ENCODE assay signal across 22 cellular contexts in the genomic region with DNA sequence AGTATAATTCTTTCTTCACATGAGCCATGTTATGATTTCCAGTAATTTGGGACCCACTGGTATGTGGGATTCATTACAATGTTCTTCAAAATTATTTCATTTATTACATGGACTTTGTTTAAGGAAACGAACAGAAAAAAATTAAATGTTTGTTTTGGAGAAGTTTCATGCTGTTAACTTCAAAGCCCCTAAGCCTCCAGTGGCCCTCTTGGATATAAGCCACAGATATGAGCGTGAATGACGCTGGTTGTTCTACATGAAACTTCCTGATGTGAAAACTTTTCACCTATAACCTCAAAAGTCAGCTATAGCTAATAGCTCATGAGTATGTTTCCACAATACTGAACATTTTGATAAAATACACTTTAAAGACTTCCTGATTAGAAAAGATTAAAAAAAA.
A peak's percentile ranks its signal among the peaks of the same experiment; 100 is the strongest.
DNase-seq lines count a peak whose midpoint lies in the region; ATAC-seq, FAIRE-seq and TF ChIP-seq lines count a peak whose summit lies in the region.
"Had no signal": no experiment of that assay in that cellular context is flagged by ENCODE, and none has a peak within 500 bp of the region (broad histone marks: within the 10 kb centered on the region; RNA-seq: fewer than 3 reads in every experiment).

No MANE protein-coding gene starts in this region.

- peak overlapping the region; percentile 87 to 97 for H3K27ac ChIP-seq in A549
- no peak overlapping the region for H3K27ac ChIP-seq in brain microvascular endothelial cell
- H3K27ac ChIP-seq: C4-2B, PC-9 had no signal

- H3K4me3 ChIP-seq in A549 (no peak overlapping the region), brain microvascular endothelial cell (ENCODE audit: low read depth, low read length) (no peak overlapping the region), fibroblast of pulmonary artery (replicated peaks; ENCODE audit: low read depth, low read length) (no peak overlapping the region)
- H3K4me3 ChIP-seq: MG63, PC-9 had no signal

- no peak for TF ChIP-seq CTCF in A549 (IDR thresholded peaks at IDR 0.05)
- TF ChIP-seq CTCF in brain microvascular endothelial cell (IDR thresholded peaks at IDR 0.05; ENCODE audit: low read depth, low read length, missing control alignments), result no peak
- no peak for TF ChIP-seq CTCF in fibroblast of pulmonary artery (IDR thresholded peaks at IDR 0.05; ENCODE audit: low read length, missing control alignments)

- H3K4me2 ChIP-seq in A549, result peak overlapping the region; percentile 44
- H3K4me2 ChIP-seq: PC-9 had no signal

- CTCF ChIA-PET in A549 (lab: Yijun Ruan, JAX), result interaction anchor here (0.9 to 1.8 kb wide), 4 partner anchors 13 to 179 kb away, joined by 3 to 4 read pairs (median 3); no protein-coding TSS in a partner anchor

- TF ChIP-seq RAD21 in A549 (conservative IDR thresholded peaks at IDR 0.05 in 1 of 2, IDR thresholded peaks at IDR 0.05 in 1 of 2), result 0 out of 5 replicates have a peak, but pooled peaks of 1 of the 2 experiments have one; percentile 12

- TF ChIP-seq POLR2A in A549 (IDR thresholded peaks at IDR 0.05; ENCODE audit: low read length), result no peak

- peak; percentile 70 to 78; a peak in 3 of 5 replicates for TF ChIP-seq EP300 in A549 (IDR thresholded peaks at IDR 0.05)

- FAIRE-seq in A549 (lab: Jason Lieb, UNC), result peak; percentile 54
- FAIRE-seq: H54 had no signal

- in situ Hi-C loops in brain microvascular endothelial cell (cut with HindIII; ENCODE audit: low pct_ligation_motif_present, low sequenced_read_pairs), result no loop called here

- H3K27me3 ChIP-seq in brain microvascular endothelial cell (replicated peaks), result no peaks in the 10 kb centered on the region
- H3K27me3 ChIP-seq: MG63 had no signal

- ATAC-seq in A549, result 0 out of 6 replicates have a peak, but pooled peaks of 1 of the 2 experiments have one; percentile 5

- H3K4me1 ChIP-seq in A549, result peaks cover 100% of the 10 kb centered on the region

- no peaks in the 10 kb centered on the region for H3K9me3 ChIP-seq in A549
- H3K9me3 ChIP-seq: MG63 had no signal

- H3K36me3 ChIP-seq in brain microvascular endothelial cell (replicated peaks), result no peaks in the 10 kb centered on the region
- H3K36me3 ChIP-seq: MG63 had no signal

- POLR2A ChIA-PET in A549 (lab: Yijun Ruan, JAX), result interaction anchor here (0.5 to 1.7 kb wide), 2 partner anchors 11 to 87 kb away, joined by 4 to 8 read pairs; no protein-coding TSS in a partner anchor

- DNase-seq in A549 (ENCODE audit: low read depth in 1 of 2, low spot score in 1 of 2), result peak in 1 of 2 experiments; percentile 80
- peak; percentile 40 for DNase-seq in brain microvascular endothelial cell
- DNase-seq in fibroblast of pulmonary artery (ENCODE audit: low read depth), result peak; percentile 18
- peak; percentile 68 for DNase-seq in pulmonary artery endothelial cell (ENCODE audit: low read depth, low spot score)
- no peak for DNase-seq in kidney glomerular epithelial cell (lab: John Stamatoyannopoulos, UW)
- DNase-seq in NCI-H187 (lab: John Stamatoyannopoulos, UW), result no peak
- no peak for DNase-seq in NCI-H82 treated with DMSO at 0.1 percent for 48 hours (lab: John Stamatoyannopoulos, UW; ENCODE audit: unreplicated experiment)
- DNase-seq: Calu3; CD8-positive, alpha-beta memory T cell; DMS153; EL; GF-D8; Kasumi-1; MG63; NCI-H1417; NCI-H1694 treated with DMSO at 0.1 percent for 48 hours; NCI-H2107; PC-9; RPMI8226; SHP77 had no signal

- WGBS in A549 (ENCODE audit: missing lambda C conversion rate), result 14% methylated on average over 3 of the region's 3 CpGs

TF ChIP-seq in A549, 52 proteins besides CTCF, POLR2A, EP300 and RAD21 (continues in another document):
- TF ChIP-seq ZFP36 (IDR thresholded peaks at IDR 0.05; ENCODE audit: borderline replicate concordance, partially characterized antibody) (no peak), FOSL2 (IDR thresholded peaks at IDR 0.05) (no peak), FOSL2 (CRISPR knock-in tag; IDR thresholded peaks at IDR 0.05) (peak; percentile 6; the same call in 1 of the 2 replicates), HEYL (CRISPR knock-in tag; IDR thresholded peaks at IDR 0.05) (no peak), HOXA7 (CRISPR knock-in tag; IDR thresholded peaks at IDR 0.05) (no peak), JUNB (IDR thresholded peaks at IDR 0.05) (peak; percentile 13; the same call in 1 of the 2 replicates), POLR2AphosphoS2 (conservative IDR thresholded peaks at IDR 0.05; ENCODE audit: low read length) (no peak), CEBPB (IDR thresholded peaks at IDR 0.05) (0 out of 4 replicates have a peak, but pooled peaks of 1 of the 2 experiments have one; percentile 3), CBX2 (IDR thresholded peaks at IDR 0.05; ENCODE audit: borderline replicate concordance, low read depth) (no peak), KDM5A (IDR thresholded peaks at IDR 0.05) (no peak), RNF2 (IDR thresholded peaks at IDR 0.05; ENCODE audit: borderline replicate concordance, low read depth) (no peak), RARB (CRISPR knock-in tag; IDR thresholded peaks at IDR 0.05) (no peak), MAZ (IDR thresholded peaks at IDR 0.05; ENCODE audit: borderline replicate concordance, low read depth, low read length) (no peak), EHMT2 (IDR thresholded peaks at IDR 0.05; ENCODE audit: low read depth) (no peak), NR3C1 (IDR thresholded peaks at IDR 0.05) (no peak), GATA3 (IDR thresholded peaks at IDR 0.05; ENCODE audit: borderline replicate concordance) (peak; percentile 67), EHF (CRISPR knock-in tag; IDR thresholded peaks at IDR 0.05) (no peak; the same call in 1 of the 2 replicates), NFE2L2 (conservative IDR thresholded peaks at IDR 0.05; ENCODE audit: low read length) (no peak), NPAS2 (CRISPR knock-in tag; IDR thresholded peaks at IDR 0.05; ENCODE audit: borderline replicate concordance) (no peak), ZSCAN20 (CRISPR knock-in tag; IDR thresholded peaks at IDR 0.05) (no peak), HDAC2 (IDR thresholded peaks at IDR 0.05) (no peak), BHLHE40 (IDR thresholded peaks at IDR 0.05; ENCODE audit: low read depth, low read length) (no peak), HOXB5 (CRISPR knock-in tag; IDR thresholded peaks at IDR 0.05) (0 out of 2 replicates have a peak, but pooled peaks have one; percentile 11)
- TF ChIP-seq, protein P1, sequence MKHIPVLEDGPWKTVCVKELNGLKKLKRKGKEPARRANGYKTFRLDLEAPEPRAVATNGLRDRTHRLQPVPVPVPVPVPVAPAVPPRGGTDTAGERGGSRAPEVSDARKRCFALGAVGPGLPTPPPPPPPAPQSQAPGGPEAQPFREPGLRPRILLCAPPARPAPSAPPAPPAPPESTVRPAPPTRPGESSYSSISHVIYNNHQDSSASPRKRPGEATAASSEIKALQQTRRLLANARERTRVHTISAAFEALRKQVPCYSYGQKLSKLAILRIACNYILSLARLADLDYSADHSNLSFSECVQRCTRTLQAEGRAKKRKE (CRISPR knock-in tag; IDR thresholded peaks at IDR 0.05; ENCODE audit: low read depth), result no peak
- TF ChIP-seq, protein P2, sequence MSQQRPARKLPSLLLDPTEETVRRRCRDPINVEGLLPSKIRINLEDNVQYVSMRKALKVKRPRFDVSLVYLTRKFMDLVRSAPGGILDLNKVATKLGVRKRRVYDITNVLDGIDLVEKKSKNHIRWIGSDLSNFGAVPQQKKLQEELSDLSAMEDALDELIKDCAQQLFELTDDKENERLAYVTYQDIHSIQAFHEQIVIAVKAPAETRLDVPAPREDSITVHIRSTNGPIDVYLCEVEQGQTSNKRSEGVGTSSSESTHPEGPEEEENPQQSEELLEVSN (IDR thresholded peaks at IDR 0.05; ENCODE audit: borderline replicate concordance, low read depth), result no peak
- TF ChIP-seq, protein P3, sequence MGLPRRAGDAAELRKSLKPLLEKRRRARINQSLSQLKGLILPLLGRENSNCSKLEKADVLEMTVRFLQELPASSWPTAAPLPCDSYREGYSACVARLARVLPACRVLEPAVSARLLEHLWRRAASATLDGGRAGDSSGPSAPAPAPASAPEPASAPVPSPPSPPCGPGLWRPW (IDR thresholded peaks at IDR 0.05), result no peak
- TF ChIP-seq, protein P4, sequence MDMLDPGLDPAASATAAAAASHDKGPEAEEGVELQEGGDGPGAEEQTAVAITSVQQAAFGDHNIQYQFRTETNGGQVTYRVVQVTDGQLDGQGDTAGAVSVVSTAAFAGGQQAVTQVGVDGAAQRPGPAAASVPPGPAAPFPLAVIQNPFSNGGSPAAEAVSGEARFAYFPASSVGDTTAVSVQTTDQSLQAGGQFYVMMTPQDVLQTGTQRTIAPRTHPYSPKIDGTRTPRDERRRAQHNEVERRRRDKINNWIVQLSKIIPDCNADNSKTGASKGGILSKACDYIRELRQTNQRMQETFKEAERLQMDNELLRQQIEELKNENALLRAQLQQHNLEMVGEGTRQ (IDR thresholded peaks at IDR 0.05), result no peak
- TF ChIP-seq, protein P5, sequence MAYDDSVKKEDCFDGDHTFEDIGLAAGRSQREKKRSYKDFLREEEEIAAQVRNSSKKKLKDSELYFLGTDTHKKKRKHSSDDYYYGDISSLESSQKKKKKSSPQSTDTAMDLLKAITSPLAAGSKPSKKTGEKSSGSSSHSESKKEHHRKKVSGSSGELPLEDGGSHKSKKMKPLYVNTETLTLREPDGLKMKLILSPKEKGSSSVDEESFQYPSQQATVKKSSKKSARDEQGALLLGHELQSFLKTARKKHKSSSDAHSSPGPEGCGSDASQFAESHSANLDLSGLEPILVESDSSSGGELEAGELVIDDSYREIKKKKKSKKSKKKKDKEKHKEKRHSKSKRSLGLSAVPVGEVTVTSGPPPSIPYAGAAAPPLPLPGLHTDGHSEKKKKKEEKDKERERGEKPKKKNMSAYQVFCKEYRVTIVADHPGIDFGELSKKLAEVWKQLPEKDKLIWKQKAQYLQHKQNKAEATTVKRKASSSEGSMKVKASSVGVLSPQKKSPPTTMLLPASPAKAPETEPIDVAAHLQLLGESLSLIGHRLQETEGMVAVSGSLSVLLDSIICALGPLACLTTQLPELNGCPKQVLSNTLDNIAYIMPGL (CRISPR knock-in tag; IDR thresholded peaks at IDR 0.05; ENCODE audit: borderline replicate concordance), result 0 out of 2 replicates have a peak, but pooled peaks have one; percentile 8

Comparison
In these comparisons a context has a peak if more than half of its experiments do, and no peak if none do; other contexts are left out.
1. DNase-seq: peak in brain microvascular endothelial cell (single experiment), fibroblast of pulmonary artery (single experiment) and pulmonary artery endothelial cell (single experiment); none in kidney glomerular epithelial cell (single experiment), NCI-H187 (0 of 2) and NCI-H82 treated with DMSO at 0.1 percent for 48 hours (single experiment).